12 cellular contexts compared by ENCODE assay signal in the genomic region with DNA sequence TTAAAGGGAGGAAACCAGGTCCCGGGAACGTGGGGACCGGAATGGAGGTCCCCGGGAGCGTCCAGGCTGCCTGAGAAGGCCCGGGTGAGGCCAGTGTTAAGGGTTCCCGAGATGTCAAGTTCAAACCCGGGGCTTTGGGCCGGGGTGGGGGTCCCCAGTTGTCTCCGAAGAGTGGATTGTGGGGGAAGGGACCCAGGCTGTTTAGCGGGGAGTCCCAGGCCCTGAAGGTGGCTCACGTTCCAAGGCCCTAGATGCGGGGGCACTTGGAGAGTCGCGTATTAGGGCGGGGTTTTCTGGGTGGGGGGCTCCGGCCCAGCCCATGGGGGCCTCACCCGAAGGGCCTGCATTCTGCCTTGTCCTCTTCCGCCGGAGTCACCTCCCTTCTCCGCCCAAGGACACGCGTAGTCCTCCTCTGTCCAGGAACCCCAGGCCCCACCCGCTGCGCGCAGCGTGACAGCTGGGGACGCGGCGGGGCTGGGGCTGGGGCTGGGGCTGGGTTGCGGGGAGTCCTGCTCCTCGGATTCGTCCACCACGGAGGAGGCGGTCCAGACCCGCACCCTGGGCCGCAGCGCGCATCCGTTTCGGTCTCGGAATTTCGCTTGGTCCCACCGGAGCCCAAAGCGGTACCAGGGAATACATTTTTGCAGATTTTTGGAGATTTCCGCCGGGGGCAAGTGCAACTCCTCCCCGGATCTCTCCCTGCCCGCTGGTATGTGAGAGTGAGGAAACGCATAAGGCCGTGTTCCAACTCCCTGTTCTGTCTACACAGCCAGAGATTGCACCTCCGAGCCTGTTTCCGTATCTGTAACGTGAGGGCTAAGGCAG. TPM values are rescaled to one million over a fixed set of nuclear protein-coding genes. Genes with fewer than 3 reads are reported as not detected.
A peak's percentile ranks its signal among the peaks of the same experiment; 100 is the strongest.
DNase-seq lines count a peak whose midpoint lies in the region; ATAC-seq, FAIRE-seq and TF ChIP-seq lines count a peak whose summit lies in the region.
"Had no signal": no experiment of that assay in that cellular context is flagged by ENCODE, and none has a peak within 500 bp of the region (broad histone marks: within the 10 kb centered on the region; RNA-seq: fewer than 3 reads in every experiment).

A gene (minus strand): TSS at position 387 of the 825 bp plus-strand sequence. CDS start 40 bp downstream, at position 347.

- no peak for TF ChIP-seq EP300 in GM12878 (IDR thresholded peaks at IDR 0.05; ENCODE audit: borderline replicate concordance in 1 of 2, control insufficient read depth in 1 of 2, low read depth in 2 of 2, low read length in 2 of 2)

- CTCF ChIA-PET in AG04450 (lab: Charles Lee) (interaction anchor here (0.9 to 1.1 kb wide), 2 partner anchors 18 to 24 kb away, joined by 3 to 4 read pairs; no protein-coding TSS in a partner anchor), GM12878 (lab: Yijun Ruan, JAX) (interaction anchor here (0.6 to 1.0 kb wide), 4 partner anchors 14 to 354 kb away, joined by 3 to 5 read pairs (median 3); no protein-coding TSS in a partner anchor)

- POLR2A ChIA-PET in AG04450 (lab: Yijun Ruan, JAX) (no interaction called here), GM12878 (lab: Charles Lee) (interaction anchor here (0.6 kb wide), 1 partner anchor 638 kb away, joined by 3 read pairs; no protein-coding TSS in a partner anchor)

- TF ChIP-seq RAD21 in GM12878 (IDR thresholded peaks at IDR 0.05; ENCODE audit: insufficient read depth, low read depth, low read length) = no peak

- intact Hi-C loops in GM12878 (cut with micrococcal nuclease; ENCODE audit: unreplicated experiment) = no loop called here
- intact Hi-C loops in cardiac septum (cut with DNase I) = loop anchor here (1.0 kb wide), 1 partner anchor 24 kb away; no protein-coding TSS in a partner anchor

- H3K4me2 ChIP-seq in GM12878 (ENCODE audit: control insufficient read depth, insufficient read depth) (no peak within 1 kb of the TSS), parathyroid adenoma (ENCODE audit: low read length) (peak within 1 kb of the TSS; percentile 71)

- H3K9ac ChIP-seq in GM12878 (ENCODE audit: control insufficient read depth, insufficient read depth, low read length) = no peak within 1 kb of the TSS
- peak within 1 kb of the TSS; percentile 95 for H3K9ac ChIP-seq in parathyroid adenoma

- H4K20me1 ChIP-seq in GM12878 (ENCODE audit: control insufficient read depth, insufficient read depth) = no peaks in the 10 kb centered on the region

- TF ChIP-seq POLR2A in GM12878 (IDR thresholded peaks at IDR 0.05; ENCODE audit: low read depth, low read length) = peak; percentile 30; the same call in 1 of the 2 replicates

- H3K27ac ChIP-seq in AG04450 (ENCODE audit: low read depth, low read length) (no peak within 1 kb of the TSS), GM12878 (ENCODE audit: control insufficient read depth, insufficient read depth) (no peak within 1 kb of the TSS), parathyroid adenoma (peak within 1 kb of the TSS; percentile 98)
- H3K27ac ChIP-seq: C4-2B had no signal

- H3K4me3 ChIP-seq in AG04450 (ENCODE audit: low read depth, low read length) (peak within 1 kb of the TSS; percentile 17; the same call in 1 of the 2 replicates), GM12878 (no peak within 1 kb of the TSS), parathyroid adenoma (ENCODE audit: low read depth, low read length) (peak within 1 kb of the TSS; percentile 77)

- WGBS in GM12878 (ENCODE audit: insufficient coverage, insufficient replicate concordance, low lambda C conversion rate, missing lambda C conversion rate) = 96% methylated on average over 45 of the region's 54 CpGs

- RAD21 ChIA-PET in GM12878 (lab: Charles Lee; ENCODE audit: unreplicated experiment) = no interaction called here

- no peak for FAIRE-seq in GM12878 (lab: Jason Lieb, UNC)
- FAIRE-seq in HTR-8/SVneo (lab: Jason Lieb, UNC) = no peak

- H3K79me2 ChIP-seq in GM12878 (ENCODE audit: control insufficient read depth, insufficient read depth, low read length) (no peaks in the 10 kb centered on the region), parathyroid adenoma (peaks cover 4% of the 10 kb centered on the region)

- DNase-seq in AG04450 (ENCODE audit: low read depth, low spot score) (no peak), GM12878 (ENCODE audit: low read depth, low spot score) (no peak), cardiac septum (ENCODE audit: low spot score) (peak; percentile 86), HUDEP-2 (lab: John Stamatoyannopoulos, UW; ENCODE audit: unreplicated experiment in 76 of 76) (no peak), HTR-8/SVneo (ENCODE audit: insufficient read length, low spot score) (no peak), globus pallidus (ENCODE audit: low spot score) (no peak)
- DNase-seq: NCI-H1930, T-helper 17 cell had no signal

- H3K27me3 ChIP-seq in AG04450 (ENCODE audit: control insufficient read depth, insufficient read depth, low read length) (no peaks in the 10 kb centered on the region), GM12878 (replicated peaks in 1 of 2; ENCODE audit: control insufficient read depth in 2 of 2, insufficient read depth in 2 of 2, low read length in 1 of 2) (no peaks in the 10 kb centered on the region), parathyroid adenoma (ENCODE audit: control insufficient read depth, insufficient read depth, low read length) (no peaks in the 10 kb centered on the region)

- SMC1A ChIA-PET in GM12878 (lab: Charles Lee; ENCODE audit: uncharacterized antibody, unreplicated experiment) = interaction anchor here (1.0 to 1.4 kb wide), 2 partner anchors 8 to 21 kb away, joined by 3 read pairs; no protein-coding TSS in a partner anchor

- peaks cover 0 to 12% of the 10 kb centered on the region in 2 experiments; a peak in 3 of 4 replicates for H3K36me3 ChIP-seq in GM12878 (ENCODE audit: control insufficient read depth in 2 of 2, insufficient read depth in 2 of 2, low read length in 1 of 2)
- no peaks in the 10 kb centered on the region for H3K36me3 ChIP-seq in parathyroid adenoma (ENCODE audit: control insufficient read depth, insufficient read depth, low read length)

- no peak within 1 kb of the TSS for H2AFZ ChIP-seq in GM12878 (ENCODE audit: control insufficient read depth, low read depth, low read length)
- peak within 1 kb of the TSS; percentile 92 for H2AFZ ChIP-seq in parathyroid adenoma

- H3K4me1 ChIP-seq in GM12878 (ENCODE audit: control insufficient read depth, insufficient read depth, low read length) = no peaks in the 10 kb centered on the region
- no peaks in the 10 kb centered on the region for H3K4me1 ChIP-seq in parathyroid adenoma

- ATAC-seq in GM12878 (no peak), GM21423 (IDR thresholded peaks at IDR 0.05; ENCODE audit: unreplicated experiment) (no peak)
- ATAC-seq: T-helper 17 cell had no signal

- in situ Hi-C loops in GM12878 (cut with MboI) = no loop called here

- TF ChIP-seq CTCF in AG04450 (IDR thresholded peaks at IDR 0.05; ENCODE audit: low read depth, low read length) (no peak), GM12878 (IDR thresholded peaks at IDR 0.05 in 2 of 3, conservative IDR thresholded peaks at IDR 0.05 in 1 of 3; ENCODE audit: control insufficient read depth in 2 of 3, extremely low read depth in 1 of 3, insufficient read depth in 1 of 3, low read depth in 3 of 3, low read length in 3 of 3) (no peak), parathyroid adenoma (IDR thresholded peaks at IDR 0.05) (no peak)

- H3K9me3 ChIP-seq in AG04450 (ENCODE audit: control insufficient read depth, insufficient read depth, low read length) = no peaks in the 10 kb centered on the region; the same call in 1 of the 2 replicates
- no peaks in the 10 kb centered on the region for H3K9me3 ChIP-seq in GM12878 (replicated peaks; ENCODE audit: control insufficient read depth, insufficient read depth, low read length)
- H3K9me3 ChIP-seq in parathyroid adenoma (ENCODE audit: control insufficient read depth, low read length) = no peaks in the 10 kb centered on the region

- BruUV-seq in GM12878 (replicated peaks; lab: Mats Ljungman, UMichigan) = no TSS peak

TF ChIP-seq in GM12878, 131 proteins besides CTCF, POLR2A, EP300 and RAD21:
- TF ChIP-seq JUND (IDR thresholded peaks at IDR 0.05; ENCODE audit: low read depth, low read length) (no peak), PAX5 (IDR thresholded peaks at IDR 0.05; ENCODE audit: borderline replicate concordance, low read depth, low read length) (no peak), BACH1 (IDR thresholded peaks at IDR 0.05; ENCODE audit: borderline replicate concordance) (no peak)

RNA-seq across cellular contexts. Expression of the gene that starts here (rescaled TPM):
- polyA plus RNA-seq in AG04450 (2011; rRNA removed) (6.8 and 15.0 TPM in 2 replicates), GM12878 (2011; rRNA removed) (not detected in 2 replicates), GM12878 (2014; fragmentation: Illumina TruSeq; extraction: Trizol) (not detected in 2 replicates), GM12878 (2014; fragmentation: Nextera tagmentation; extraction: Ambion mirVana) (not detected), GM12878 (2014; rRNA removed) (not detected in 2 replicates), GM12878 (2016; fragmentation: Nextera tagmentation; extraction: Ambion mirVana) (not detected)
- polyA minus RNA-seq in AG04450 (2011; rRNA and poly(A)+ RNA removed) = 2.3 TPM in 1 of 2 replicates, not detected in the other
- not detected in 2 replicates for total RNA-seq in GM12878 (2013; cell fraction: nucleolus; rRNA removed)
- total RNA-seq in GM12878 (2014; rRNA removed) (not detected in 2 replicates), GM12878 (2014; rRNA removed; fragmentation: Illumina TruSeq; extraction: Trizol) (not detected in 2 replicates), GM12878 (2021) (not detected in 2 replicates), cardiac septum (1,917 TPM)
- not detected for polyA plus RNA-seq in GM12878 (2011; ENCODE audit: low read depth)
- not detected in 2 replicates for polyA plus RNA-seq in GM12878 (2011; cell fraction: cytosol; rRNA removed)
- not detected in 2 replicates for polyA plus RNA-seq in GM12878 (2011; cell fraction: nucleus; rRNA removed)
- not detected in 2 replicates for polyA plus RNA-seq in GM12878 (2012)
- polyA minus RNA-seq in GM12878 (2011; rRNA and poly(A)+ RNA removed) = not detected in 2 replicates
- not detected in 2 replicates for polyA minus RNA-seq in GM12878 (2011; cell fraction: cytosol; rRNA and poly(A)+ RNA removed)
- polyA minus RNA-seq in GM12878 (2011; cell fraction: nucleus; rRNA and poly(A)+ RNA removed) = not detected in 2 replicates
- total RNA-seq: natural killer cell treated with Interleukin-12 subunit alpha and Interleukin-12 subunit beta and Interleukin-15 and Interleukin-18, amount 100 ng/mL, for 72 hours; T-helper 17 cell had no signal

Comparison
In these comparisons a context has a peak if more than half of its experiments do, and no peak if none do; other contexts are left out.
1. RNA of the gene that starts here (total RNA-seq): 1,917 TPM in cardiac septum (single experiment); not detected in GM12878; every median in the first group is over 1,000 times any median in the second.